13 cellular contexts compared by ENCODE assay signal in the genomic region with DNA sequence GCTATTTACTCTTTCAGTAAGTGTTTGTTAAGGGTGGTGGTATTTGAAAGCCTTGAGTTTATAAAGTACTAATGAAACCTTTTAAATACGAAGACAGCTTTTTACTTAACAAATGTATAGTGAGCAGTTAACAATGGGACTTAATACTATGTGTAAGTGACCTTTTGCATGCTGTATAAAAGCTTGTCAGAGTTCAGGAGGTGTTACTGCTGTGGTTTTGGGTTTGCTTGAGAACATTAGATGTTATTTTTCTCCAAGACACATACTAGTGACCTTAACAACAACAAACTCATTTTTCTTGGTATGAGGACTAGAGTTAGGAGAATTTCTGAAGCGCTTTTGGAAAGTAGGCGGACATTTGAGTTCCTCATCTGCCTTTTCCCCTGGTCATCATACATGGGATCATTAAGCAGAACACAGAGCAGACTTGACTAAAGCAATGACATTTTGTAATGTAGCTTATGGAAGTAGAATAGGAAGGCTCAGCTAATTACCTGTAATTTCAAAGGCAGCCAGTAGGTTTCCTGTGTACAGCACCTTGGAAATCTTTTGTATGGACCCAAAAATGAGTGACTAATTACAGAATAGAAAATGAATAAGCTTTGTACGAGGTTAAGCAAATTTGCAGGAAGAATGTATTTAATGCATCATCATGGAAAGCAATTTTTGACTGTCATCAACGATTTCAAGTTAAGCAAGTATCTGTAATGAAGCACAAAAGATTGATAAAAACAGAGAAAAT. TPM values are rescaled to one million over a fixed set of nuclear protein-coding genes. Genes with fewer than 3 reads are reported as not detected.
A peak's percentile ranks its signal among the peaks of the same experiment; 100 is the strongest.
DNase-seq lines count a peak whose midpoint lies in the region; ATAC-seq, FAIRE-seq and TF ChIP-seq lines count a peak whose summit lies in the region.
"Had no signal": no experiment of that assay in that cellular context is flagged by ENCODE, and none has a peak within 500 bp of the region (broad histone marks: within the 10 kb centered on the region; RNA-seq: fewer than 3 reads in every experiment).

No MANE protein-coding gene starts in this region.

- no peaks in the 10 kb centered on the region for H3K27me3 Mint-ChIP-seq in astrocyte (ENCODE audit: low read depth, unreplicated experiment)
- H3K27me3 Mint-ChIP-seq: activated CD4-positive, alpha-beta memory T cell treated with anti-CD3 and anti-CD28 coated beads for 36 hours; T-cell had no signal

- peak overlapping the region; percentile 27 for H3K27ac Mint-ChIP-seq in astrocyte (ENCODE audit: unreplicated experiment)
- H3K27ac Mint-ChIP-seq: activated CD4-positive, alpha-beta memory T cell treated with anti-CD3 and anti-CD28 coated beads for 36 hours had no signal

- TF ChIP-seq POLR2A in Peyer's patch (IDR thresholded peaks at IDR 0.05): no peak

- peaks cover 96% of the 10 kb centered on the region for H3K79me2 ChIP-seq in astrocyte (ENCODE audit: insufficient read depth, low read length)

- H3K27ac ChIP-seq in astrocyte (ENCODE audit: low read depth, low read length) (no peak overlapping the region), psoas muscle (no peak overlapping the region), Peyer's patch (no peak overlapping the region)
- H3K27ac ChIP-seq in effector memory CD4-positive, alpha-beta T cell (ENCODE audit: insufficient read depth, low read length, poor library complexity, severe bottlenecking): no peak overlapping the region

- H3K4me3 ChIP-seq in HFF-Myc (replicated peaks; ENCODE audit: low read depth, low read length) (no peak overlapping the region), astrocyte (ENCODE audit: insufficient read depth, low read depth, low read length) (no peak overlapping the region), psoas muscle (no peak overlapping the region), Peyer's patch (no peak overlapping the region)
- no peak overlapping the region for H3K4me3 ChIP-seq in effector memory CD4-positive, alpha-beta T cell (ENCODE audit: insufficient read depth, low read depth, low read length, poor library complexity, severe bottlenecking)

- H3K9ac ChIP-seq in astrocyte (ENCODE audit: low read length): no peak overlapping the region

- H3K9me3 ChIP-seq in astrocyte (ENCODE audit: insufficient read depth, low read depth, low read length) (no peaks in the 10 kb centered on the region), psoas muscle (no peaks in the 10 kb centered on the region), Peyer's patch (no peaks in the 10 kb centered on the region)
- H3K9me3 ChIP-seq in effector memory CD4-positive, alpha-beta T cell (ENCODE audit: control insufficient read depth, low read length): no peaks in the 10 kb centered on the region

- no peak overlapping the region for H3K4me2 ChIP-seq in astrocyte (ENCODE audit: low read length)

- H3K27me3 ChIP-seq in astrocyte (ENCODE audit: insufficient read depth, low read length): no peaks in the 10 kb centered on the region
- no peaks in the 10 kb centered on the region for H3K27me3 ChIP-seq in psoas muscle (ENCODE audit: insufficient read depth in 3 of 3, low read length in 2 of 3)
- H3K27me3 ChIP-seq in Peyer's patch: no peaks in the 10 kb centered on the region
- H3K27me3 ChIP-seq in effector memory CD4-positive, alpha-beta T cell (replicated peaks; ENCODE audit: control insufficient read depth, insufficient read depth, low read length, poor library complexity, severe bottlenecking): no peaks in the 10 kb centered on the region

- TF ChIP-seq CTCF in HFF-Myc (IDR thresholded peaks at IDR 0.05; ENCODE audit: low read depth, low read length, missing control alignments): peak; percentile 4
- peak; percentile 25 for TF ChIP-seq CTCF in astrocyte (IDR thresholded peaks at IDR 0.05; ENCODE audit: insufficient read depth, low read depth, low read length)
- peak; percentile 6 for TF ChIP-seq CTCF in psoas muscle (IDR thresholded peaks at IDR 0.05)
- peak in 1 of 6 experiments; percentile 20 for TF ChIP-seq CTCF in Peyer's patch (IDR thresholded peaks at IDR 0.05)

- no peaks in the 10 kb centered on the region for H3K36me3 ChIP-seq in astrocyte (ENCODE audit: insufficient read depth, low read length)
- no peaks in the 10 kb centered on the region for H3K36me3 ChIP-seq in psoas muscle (ENCODE audit: insufficient read depth in 1 of 2, low read depth in 1 of 2)
- no peaks in the 10 kb centered on the region for H3K36me3 ChIP-seq in Peyer's patch
- no peaks in the 10 kb centered on the region for H3K36me3 ChIP-seq in effector memory CD4-positive, alpha-beta T cell (ENCODE audit: control insufficient read depth, insufficient read depth, low read length)

- H3K4me1 ChIP-seq in astrocyte (ENCODE audit: insufficient read depth, low read length) (no peaks in the 10 kb centered on the region), psoas muscle (peaks cover 27% of the 10 kb centered on the region), Peyer's patch (peaks cover 0 to 14% (median 5%) of the 10 kb centered on the region in 4 donors)
- H3K4me1 ChIP-seq in effector memory CD4-positive, alpha-beta T cell (ENCODE audit: control insufficient read depth, insufficient read depth, low read length, poor library complexity, severe bottlenecking): peaks cover 4% of the 10 kb centered on the region

- peaks cover 6% of the 10 kb centered on the region for H3K36me3 Mint-ChIP-seq in astrocyte (ENCODE audit: low read depth, unreplicated experiment)

- WGBS in psoas muscle, 3 donors: 79 to 87% (median 85%) methylated on average over 5 of the region's 5 CpGs

- H2AFZ ChIP-seq in astrocyte (ENCODE audit: low read depth, low read length): no peak overlapping the region

- no peaks in the 10 kb centered on the region for H3K9me3 Mint-ChIP-seq in astrocyte (ENCODE audit: unreplicated experiment)
- H3K9me3 Mint-ChIP-seq: activated CD4-positive, alpha-beta memory T cell treated with anti-CD3 and anti-CD28 coated beads for 36 hours; nephron; T-cell had no signal

- DNase-seq in activated CD4-positive, CD25-positive, alpha-beta regulatory T cell (lab: John Stamatoyannopoulos, UW): no peak
- DNase-seq in HFF-Myc (ENCODE audit: extremely low read depth, low read depth): no peak
- no peak for DNase-seq in astrocyte (ENCODE audit: low read depth)
- no peak for DNase-seq in psoas muscle
- DNase-seq in NCI-H2171 (lab: John Stamatoyannopoulos, UW): no peak
- no peak for DNase-seq in Peyer's patch
- no peak for DNase-seq in effector memory CD4-positive, alpha-beta T cell
- DNase-seq: activated CD4-positive, alpha-beta memory T cell treated with anti-CD3 and anti-CD28 coated beads for 36 hours; cortex of kidney; EL; T-cell had no signal

- H3K4me1 Mint-ChIP-seq in astrocyte (ENCODE audit: low read depth, unreplicated experiment): peaks cover 35% of the 10 kb centered on the region

- ATAC-seq in activated CD4-positive, CD25-positive, alpha-beta regulatory T cell treated with anti-CD3 and anti-CD28 coated beads, Interleukin-2, amount 50 U/mL, for 24 hours: peak; percentile 55 to 58
- no peak for ATAC-seq in psoas muscle
- ATAC-seq: T-cell had no signal

- FAIRE-seq in astrocyte (lab: Jason Lieb, UNC): no peak

- intact Hi-C loops in psoas muscle (cut with DNase I): no loop called here

- H4K20me1 ChIP-seq in astrocyte (ENCODE audit: insufficient read depth, low read length): peaks cover 86% of the 10 kb centered on the region

- H3K4me3 Mint-ChIP-seq in astrocyte (ENCODE audit: unreplicated experiment): no peak overlapping the region
- H3K4me3 Mint-ChIP-seq: activated CD4-positive, alpha-beta memory T cell treated with anti-CD3 and anti-CD28 coated beads for 36 hours; nephron had no signal

RNA-seq across cellular contexts. Expression of gene CDYL, which starts 14.1 kb away (rescaled TPM):
- total RNA-seq in astrocyte (77.2 and 87.1 TPM in 2 replicates), psoas muscle (10 to 100 TPM; 19.9 to 30.0 (median 25.1) TPM), Peyer's patch (10 to 100 TPM; 31.2 to 77.6 (median 35.2) TPM)
- polyA plus RNA-seq in psoas muscle: 10 to 100 TPM in 2 of 3 donors, 1 to 10 TPM in 1; 10.0 to 19.5 (median 10.6) TPM

Comparison
In these comparisons a context has a peak if more than half of its experiments do, and no peak if none do; other contexts are left out.
1. ATAC-seq: peak in activated CD4-positive, CD25-positive, alpha-beta regulatory T cell treated with anti-CD3 and anti-CD28 coated beads, Interleukin-2, amount 50 U/mL, for 24 hours (2 of 2); none in psoas muscle (0 of 4).